In the genomic region with DNA sequence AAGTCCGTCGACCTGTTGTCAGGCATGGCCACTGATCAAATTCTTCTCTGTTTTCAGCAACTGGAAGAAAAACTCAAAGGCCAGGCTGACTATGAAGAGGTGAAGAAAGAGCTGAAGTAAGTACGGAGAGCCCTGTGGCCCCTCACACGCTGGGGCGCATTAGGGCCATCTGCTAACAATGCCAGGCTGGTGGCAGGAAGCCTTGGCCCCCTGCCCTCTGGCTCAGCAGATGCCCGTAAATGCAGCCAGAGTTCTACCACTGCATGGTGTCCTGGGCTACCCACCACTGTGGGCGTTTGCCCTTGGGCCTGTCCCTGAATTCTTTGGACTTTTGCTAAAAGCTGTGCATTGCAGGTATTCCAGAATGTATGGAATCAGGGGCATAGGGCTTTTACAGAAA, we compare ENCODE assay signal across 25 cellular contexts.
"Had no signal": no experiment of that assay in that cellular context is flagged by ENCODE, and none has a peak within 500 bp of the region (broad histone marks: within the 10 kb centered on the region; RNA-seq: fewer than 3 reads in every experiment).

No MANE protein-coding gene starts in this region.

- H3K27ac ChIP-seq: adrenal gland, body of pancreas, gastroesophageal sphincter, pancreas, prostate gland, suprapubic skin, tibial artery, upper lobe of right lung had no signal

- H3K4me2 ChIP-seq: smooth muscle cell had no signal

- H3K9me3 Mint-ChIP-seq: activated naive CD4-positive, alpha-beta T cell treated with anti-CD3 and anti-CD28 coated beads for 36 hours; activated naive CD8-positive, alpha-beta T cell treated with anti-CD3 and anti-CD28 coated beads for 36 hours; activated T-helper 1 cell treated with anti-CD3 and anti-CD28 coated beads, Interleukin-12 subunit alpha, Interleukin-12 subunit beta, Interleukin-2, Interleukin-4 antibody, amounts not matched to agents 30 ng/mL and 10 ng/mL and 1 ng/mL, durations not matched to agents 14 hours and 24 hours and 36 hours; effector memory CD8-positive, alpha-beta T cell; nephron; stimulated activated naive B cell treated with anti-CD40 and anti-IgM and Interleukin-4, amounts not matched to agents 10 μg/mL and 1 μg/mL and 100 μg/mL, for 72 hours had no signal

- ATAC-seq: body of pancreas; effector memory CD8-positive, alpha-beta T cell; gastroesophageal sphincter; left lobe of liver; pancreas; stimulated activated naive B cell treated with anti-CD40 and anti-IgM and Interleukin-4, amounts not matched to agents 10 μg/mL and 1 μg/mL and 100 μg/mL, for 72 hours; upper lobe of right lung had no signal

- H3K27ac Mint-ChIP-seq: activated naive CD4-positive, alpha-beta T cell treated with anti-CD3 and anti-CD28 coated beads for 36 hours; activated naive CD8-positive, alpha-beta T cell treated with anti-CD3 and anti-CD28 coated beads for 36 hours; activated T-helper 1 cell treated with anti-CD3 and anti-CD28 coated beads, Interleukin-12 subunit alpha, Interleukin-12 subunit beta, Interleukin-2, Interleukin-4 antibody, amounts not matched to agents 30 ng/mL and 10 ng/mL and 1 ng/mL, durations not matched to agents 14 hours and 24 hours and 36 hours; nephron; stimulated activated naive B cell treated with anti-CD40 and anti-IgM and Interleukin-4, amounts not matched to agents 10 μg/mL and 1 μg/mL and 100 μg/mL, for 72 hours had no signal

- H3K36me3 Mint-ChIP-seq: activated naive CD8-positive, alpha-beta T cell treated with anti-CD3 and anti-CD28 coated beads for 36 hours had no signal

- H3K4me1 Mint-ChIP-seq: activated naive CD8-positive, alpha-beta T cell treated with anti-CD3 and anti-CD28 coated beads for 36 hours; nephron; stimulated activated naive B cell treated with anti-CD40 and anti-IgM and Interleukin-4, amounts not matched to agents 10 μg/mL and 1 μg/mL and 100 μg/mL, for 72 hours had no signal

- H3K4me3 ChIP-seq: adrenal gland, body of pancreas, gastroesophageal sphincter, lung, pancreas, prostate gland, smooth muscle cell, suprapubic skin, tibial artery, upper lobe of right lung had no signal

- H3K27me3 ChIP-seq: adrenal gland, body of pancreas, gastroesophageal sphincter, pancreas, suprapubic skin, tibial artery, upper lobe of right lung had no signal

- H3K4me1 ChIP-seq: adrenal gland, body of pancreas, gastroesophageal sphincter, pancreas, prostate gland, suprapubic skin, tibial artery, upper lobe of right lung had no signal

- H3K9me3 ChIP-seq: adrenal gland, body of pancreas, gastroesophageal sphincter, pancreas, prostate gland, suprapubic skin, tibial artery, upper lobe of right lung had no signal

- H3K27me3 Mint-ChIP-seq: activated naive CD8-positive, alpha-beta T cell treated with anti-CD3 and anti-CD28 coated beads for 36 hours; effector memory CD8-positive, alpha-beta T cell; stimulated activated naive B cell treated with anti-CD40 and anti-IgM and Interleukin-4, amounts not matched to agents 10 μg/mL and 1 μg/mL and 100 μg/mL, for 72 hours had no signal

- DNase-seq: activated CD4-positive, alpha-beta T cell treated with anti-CD3 and anti-CD28 coated beads for 4 hours; activated CD4-positive, alpha-beta T cell treated with anti-CD3 and anti-CD28 coated beads, Interleukin-2, amount 50 U/mL, for 4 hours; activated effector memory CD4-positive, alpha-beta T cell treated with anti-CD3 and anti-CD28 coated beads, Interleukin-2, amount 50 U/mL, for 16 hours; activated naive CD4-positive, alpha-beta T cell treated with anti-CD3 and anti-CD28 coated beads for 36 hours; activated naive CD8-positive, alpha-beta T cell treated with anti-CD3 and anti-CD28 coated beads for 36 hours; adrenal gland; aorta; body of pancreas; cortex of kidney; effector memory CD8-positive, alpha-beta T cell; mesendoderm; pancreas; stimulated activated CD4-positive, alpha-beta T cell treated with anti-CD3 and anti-CD28 coated beads, Interleukin-1b, Interleukin-23, amount 100 ng/mL, for 48 hours; stimulated activated CD4-positive, alpha-beta T cell treated with anti-CD3 and anti-CD28 coated beads, Interleukin-4, amount 100 ng/mL, for 4 hours; stimulated activated naive B cell treated with anti-CD40 and anti-IgM and Interleukin-4, amounts not matched to agents 10 μg/mL and 1 μg/mL and 100 μg/mL, for 72 hours; tibial artery; upper lobe of right lung had no signal

- H3K4me3 Mint-ChIP-seq: activated naive CD4-positive, alpha-beta T cell treated with anti-CD3 and anti-CD28 coated beads for 36 hours; activated naive CD8-positive, alpha-beta T cell treated with anti-CD3 and anti-CD28 coated beads for 36 hours; activated T-helper 1 cell treated with anti-CD3 and anti-CD28 coated beads, Interleukin-12 subunit alpha, Interleukin-12 subunit beta, Interleukin-2, Interleukin-4 antibody, amounts not matched to agents 30 ng/mL and 10 ng/mL and 1 ng/mL, durations not matched to agents 14 hours and 24 hours and 36 hours; effector memory CD8-positive, alpha-beta T cell; nephron; stimulated activated naive B cell treated with anti-CD40 and anti-IgM and Interleukin-4, amounts not matched to agents 10 μg/mL and 1 μg/mL and 100 μg/mL, for 72 hours had no signal
